Comparison of ENCODE assay signal across 8 cellular contexts in genomic region chr16:31700530-31701388, GRCh38.
DNase-seq lines count a peak whose midpoint lies in the region; ATAC-seq and TF ChIP-seq lines count a peak whose summit lies in the region.

No MANE protein-coding gene starts in this region.

- peak overlapping the region; percentile 89 to 93 for H3K27ac Mint-ChIP-seq in natural killer cell

- no peaks in the 10 kb centered on the region for H3K27me3 Mint-ChIP-seq in natural killer cell (ENCODE audit: low read depth in 2 of 2)

- TF ChIP-seq CTCF in natural killer cell (IDR thresholded peaks at IDR 0.05), result no peak

- ATAC-seq in HG02588 (IDR thresholded peaks at IDR 0.05; ENCODE audit: unreplicated experiment), result peak; percentile 87
- peak; percentile 93 for ATAC-seq in esophagus mucosa
- peak; percentile 80 to 85 (median 81) for ATAC-seq in natural killer cell
- peak; percentile 85 for ATAC-seq in stimulated activated naive CD8-positive, alpha-beta T cell treated with anti-CD3 and anti-CD28 coated beads, Interleukin-15, Interleukin-2, amounts not matched to agents 100 U/mL and 50 U/mL, for 24 hours

- H3K9me3 Mint-ChIP-seq in natural killer cell, result no peaks in the 10 kb centered on the region

- DNase-seq in NCI-H1092 (lab: John Stamatoyannopoulos, UW) (peak; percentile 88), NCI-H1092 treated with DMSO at 0.1 percent for 48 hours (lab: John Stamatoyannopoulos, UW) (no peak), NCI-H187 (lab: John Stamatoyannopoulos, UW) (peak; percentile 26 to 73), activated T-cell treated with anti-CD3 and anti-CD28 coated beads for 24 hours (ENCODE audit: low read depth) (peak; percentile 82), natural killer cell (peak; percentile 72)
- peak; percentile 86 for DNase-seq in stimulated activated naive CD8-positive, alpha-beta T cell treated with anti-CD3 and anti-CD28 coated beads, Interleukin-15, Interleukin-2, amounts not matched to agents 100 U/mL and 50 U/mL, for 24 hours

- H3K4me1 Mint-ChIP-seq in natural killer cell, result peaks cover 23% of the 10 kb centered on the region in 2 donors

- intact Hi-C loops in natural killer cell (cut with micrococcal nuclease), result loop anchor here (2.0 kb wide), 1 partner anchor 14 kb away; no protein-coding TSS in a partner anchor

- peak overlapping the region; percentile 92 for H3K4me3 Mint-ChIP-seq in natural killer cell

- no peaks in the 10 kb centered on the region for H3K36me3 Mint-ChIP-seq in natural killer cell
